1 cellular context compared by ENCODE assay signal in genomic region chr3:137988982-137989381, GRCh38.
TF ChIP-seq lines count a peak whose summit lies in the region.

No MANE protein-coding gene starts in this region.

TF ChIP-seq in GM12878, 131 proteins besides CTCF, POLR2A, EP300 and RAD21 (continued from another document and continues in another):
- peak; percentile 49 for TF ChIP-seq ATF2 (IDR thresholded peaks at IDR 0.05; ENCODE audit: low read length)
- TF ChIP-seq FOS (IDR thresholded peaks at IDR 0.05; ENCODE audit: borderline replicate concordance, extremely low read depth, insufficient read length), result no peak
- TF ChIP-seq GATAD2B (conservative IDR thresholded peaks at IDR 0.05; ENCODE audit: low read depth), result no peak
- TF ChIP-seq CHD2 (IDR thresholded peaks at IDR 0.05; ENCODE audit: borderline replicate concordance, low read depth, low read length), result 0 out of 2 replicates have a peak, but pooled peaks have one; percentile 26
- TF ChIP-seq POU2F2 (IDR thresholded peaks at IDR 0.05; ENCODE audit: borderline replicate concordance, low read depth, low read length), result no peak; the same call in 2 of the 3 replicates
- peak in 1 of 2 experiments; percentile 36; a peak in 1 of 4 replicates for TF ChIP-seq ETV6 (conservative IDR thresholded peaks at IDR 0.05 in 1 of 2, IDR thresholded peaks at IDR 0.05 in 1 of 2; ENCODE audit: borderline replicate concordance in 1 of 2, low read depth in 1 of 2)
- TF ChIP-seq IKZF1 (conservative IDR thresholded peaks at IDR 0.05), result peak; percentile 70
- peak; percentile 73 for TF ChIP-seq RELA (IDR thresholded peaks at IDR 0.05; ENCODE audit: borderline replicate concordance, partially characterized antibody)
- TF ChIP-seq POLR2AphosphoS5 (IDR thresholded peaks at IDR 0.05; ENCODE audit: low read length), result peak; percentile 58; the same call in 1 of the 2 replicates
- peak; percentile 40 for TF ChIP-seq CUX1 (IDR thresholded peaks at IDR 0.05; ENCODE audit: insufficient replicate concordance, low read depth, low read length)
- peak; percentile 93 for TF ChIP-seq NR2F1 (conservative IDR thresholded peaks at IDR 0.05)
- no peak for TF ChIP-seq CEBPZ (IDR thresholded peaks at IDR 0.05; ENCODE audit: low read depth, low read length)
- TF ChIP-seq STAT3 (IDR thresholded peaks at IDR 0.05; ENCODE audit: low read depth, low read length), result peak; percentile 77; the same call in 1 of the 2 replicates
- no peak for TF ChIP-seq REST (IDR thresholded peaks at IDR 0.05; ENCODE audit: low read depth, low read length)
- peak; percentile 44; the same call in 1 of the 2 replicates for TF ChIP-seq CREB1 (IDR thresholded peaks at IDR 0.05; ENCODE audit: low read depth)
- peak; percentile 79 for TF ChIP-seq MTA2 (IDR thresholded peaks at IDR 0.05; ENCODE audit: low read depth)
- no peak for TF ChIP-seq ZNF274 (IDR thresholded peaks at IDR 0.05; ENCODE audit: insufficient read depth, insufficient read length)
- TF ChIP-seq HDAC2 (IDR thresholded peaks at IDR 0.05), result no peak
- 0 out of 2 replicates have a peak, but pooled peaks have one; percentile 38 for TF ChIP-seq PML (IDR thresholded peaks at IDR 0.05; ENCODE audit: low read length)
- peak; percentile 85 for TF ChIP-seq EED (IDR thresholded peaks at IDR 0.05; ENCODE audit: low read depth)
- TF ChIP-seq WRNIP1 (IDR thresholded peaks at IDR 0.05; ENCODE audit: borderline replicate concordance, low read depth, low read length), result no peak
- TF ChIP-seq FOXM1 (IDR thresholded peaks at IDR 0.05; ENCODE audit: low read depth, low read length), result peak; percentile 76; the same call in 1 of the 2 replicates
- peak; percentile 74 for TF ChIP-seq SP1 (IDR thresholded peaks at IDR 0.05; ENCODE audit: low read depth, low read length)
- peak; percentile 26; the same call in 1 of the 2 replicates for TF ChIP-seq MEF2A (IDR thresholded peaks at IDR 0.05; ENCODE audit: insufficient read depth, low read depth, low read length)
- peak; percentile 82 for TF ChIP-seq RUNX3 (IDR thresholded peaks at IDR 0.05; ENCODE audit: low read length)
- peak; percentile 67; the same call in 1 of the 2 replicates for TF ChIP-seq ZNF687 (IDR thresholded peaks at IDR 0.05)
- no peak for TF ChIP-seq ZSCAN29 (IDR thresholded peaks at IDR 0.05)
- peak; percentile 77; the same call in 1 of the 2 replicates for TF ChIP-seq ZBED1 (IDR thresholded peaks at IDR 0.05; ENCODE audit: borderline replicate concordance)
- TF ChIP-seq PBX3 (IDR thresholded peaks at IDR 0.05; ENCODE audit: insufficient replicate concordance, low read depth, low read length), result peak; percentile 84
- peak; percentile 83; the same call in 1 of the 2 replicates for TF ChIP-seq PAX5 (IDR thresholded peaks at IDR 0.05; ENCODE audit: borderline replicate concordance, low read depth, low read length)
- peak; percentile 67; the same call in 1 of the 2 replicates for TF ChIP-seq TBL1XR1 (IDR thresholded peaks at IDR 0.05; ENCODE audit: low read depth, low read length)
- no peak for TF ChIP-seq ASH2L (IDR thresholded peaks at IDR 0.05; ENCODE audit: borderline replicate concordance, low read depth)
